ENCODE assay signal across 7 cellular contexts in the genomic region with DNA sequence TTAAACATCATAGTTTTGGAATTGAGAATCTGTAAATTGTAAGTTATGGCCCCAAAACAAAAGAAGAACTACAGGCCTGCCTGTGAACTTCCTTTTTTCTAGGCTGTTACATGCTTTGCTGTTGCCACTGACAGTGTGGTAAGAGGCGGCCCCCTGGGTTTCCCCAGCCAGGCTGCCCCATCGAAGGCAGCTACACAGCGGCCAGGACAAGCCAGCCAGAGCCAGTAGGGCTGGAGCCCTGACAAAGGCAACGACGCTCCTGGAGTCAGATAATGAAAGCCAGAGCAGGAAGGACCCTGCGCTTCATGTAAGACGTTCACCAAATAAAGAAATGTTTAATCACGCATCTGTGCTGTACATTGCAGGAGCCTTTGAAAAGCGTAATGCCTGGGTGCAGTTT. TPM values are rescaled to one million over a fixed set of nuclear protein-coding genes. Genes with fewer than 3 reads are reported as not detected.
A peak's percentile ranks its signal among the peaks of the same experiment; 100 is the strongest.
DNase-seq lines count a peak whose midpoint lies in the region; ATAC-seq and TF ChIP-seq lines count a peak whose summit lies in the region.

No MANE protein-coding gene starts in this region.

- POLR2A ChIA-PET in Caco-2 (lab: Charles Lee), result no interaction called here

- no peaks in the 10 kb centered on the region for H3K36me3 Mint-ChIP-seq in Caco-2 (ENCODE audit: insufficient read depth, unreplicated experiment)

- H3K27ac Mint-ChIP-seq in Caco-2 (ENCODE audit: unreplicated experiment), result no peak overlapping the region

- intact Hi-C loops in Caco-2 (cut with micrococcal nuclease; ENCODE audit: unreplicated experiment), result no loop called here

- H3K36me3 ChIP-seq in Caco-2 (ENCODE audit: control insufficient read depth, insufficient read depth, low read length), result no peaks in the 10 kb centered on the region

- no peak overlapping the region for H3K4me3 Mint-ChIP-seq in Caco-2 (ENCODE audit: unreplicated experiment)

- no peaks in the 10 kb centered on the region for H3K4me1 ChIP-seq in Caco-2

- no peaks in the 10 kb centered on the region for H3K9me3 ChIP-seq in Caco-2

- peaks cover 2% of the 10 kb centered on the region for H3K27me3 Mint-ChIP-seq in Caco-2 (ENCODE audit: insufficient read depth, unreplicated experiment)

- TF ChIP-seq CTCF in Caco-2 (IDR thresholded peaks at IDR 0.05; ENCODE audit: insufficient read depth in 1 of 2, low read depth in 1 of 2, low read length in 1 of 2, severe bottlenecking in 1 of 2, unreplicated experiment in 1 of 2), result no peak

- DNase-seq in T-helper 2 cell (peak; percentile 41 to 83 (median 66)), amygdala (lab: John Stamatoyannopoulos, UW) (peak in 40 of 56 donors; percentile 3 to 75 (median 36)), left lobe of liver (ENCODE audit: low spot score) (peak; percentile 53), Caco-2 (no peak)
- peak; percentile 41 to 54 (median 47) for DNase-seq in stimulated activated CD4-positive, alpha-beta T cell treated with anti-CD3 and anti-CD28 coated beads, TNF-alpha, amount 100 ng/mL, for 1 hour (ENCODE audit: low read depth in 3 of 3, low spot score in 1 of 3)

- CTCF ChIA-PET in Caco-2 (lab: Charles Lee), result no interaction called here

- BruUV-seq in Caco-2 (replicated peaks; lab: Mats Ljungman, UMichigan), result no TSS peak

- no peaks in the 10 kb centered on the region for H3K9me3 Mint-ChIP-seq in Caco-2 (ENCODE audit: unreplicated experiment)

- no peaks in the 10 kb centered on the region for H3K27me3 ChIP-seq in Caco-2 (replicated peaks; ENCODE audit: control insufficient read depth, insufficient read depth, low read length)

- H3K4me1 Mint-ChIP-seq in Caco-2 (ENCODE audit: low read depth, unreplicated experiment), result no peaks in the 10 kb centered on the region

- ATAC-seq in GM19035 (IDR thresholded peaks at IDR 0.05; ENCODE audit: unreplicated experiment), result peak; percentile 95
- ATAC-seq in HG03159 (IDR thresholded peaks at IDR 0.05; ENCODE audit: unreplicated experiment), result peak; percentile 91
- ATAC-seq in left lobe of liver, result peak; percentile 68

- H3K4me3 ChIP-seq in Caco-2 (ENCODE audit: low read depth, low read length), result no peak overlapping the region

RNA-seq across cellular contexts. Expression of a gene that starts 55.0 kb away (rescaled TPM):
- total RNA-seq in left lobe of liver, result 7.9 TPM
- 1.0 and 3.1 TPM in 2 replicates for total RNA-seq in Caco-2 (2022)

Comparison
In these comparisons a context has a peak if more than half of its experiments do, and no peak if none do; other contexts are left out.
1. DNase-seq: peak in T-helper 2 cell (5 of 5), amygdala (40 of 56), left lobe of liver (single experiment) and stimulated activated CD4-positive, alpha-beta T cell treated with anti-CD3 and anti-CD28 coated beads, TNF-alpha, amount 100 ng/mL, for 1 hour (3 of 3); none in Caco-2 (0 of 2).
2. Peak in every context shown above with its lines, with median percentiles within 50 percentile points of each other: ATAC-seq.